8 cellular contexts compared by ENCODE assay signal in the genomic region with DNA sequence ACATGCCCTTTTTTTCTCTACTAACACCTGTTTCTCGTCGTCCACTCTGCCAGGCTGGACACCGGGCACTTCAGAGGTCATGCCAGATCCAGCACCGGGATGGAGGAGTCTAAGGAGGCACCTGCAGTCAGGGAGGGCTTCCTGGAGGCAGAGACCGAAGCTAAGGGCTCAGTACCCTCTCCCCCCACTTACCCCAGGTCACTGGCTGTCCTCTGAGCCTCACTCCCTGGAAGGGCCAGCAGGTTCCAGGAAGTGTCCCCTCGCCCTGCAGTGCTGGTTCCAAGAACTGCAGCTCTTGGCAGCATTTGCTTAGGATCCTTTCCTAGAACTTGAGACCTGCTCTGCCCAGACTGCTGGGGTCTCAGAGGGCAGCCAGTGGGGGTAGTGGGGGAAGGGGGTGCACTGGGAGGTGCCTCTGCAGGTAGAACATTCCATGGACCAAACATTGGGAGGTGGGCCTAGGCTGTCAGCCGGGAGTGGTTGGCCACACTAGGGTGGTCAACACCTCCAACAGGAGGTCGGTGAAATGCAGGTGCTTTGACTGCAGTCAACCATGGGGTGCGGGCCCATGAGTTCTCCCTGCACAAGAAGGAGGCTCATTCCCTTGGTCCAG. TPM values are rescaled to one million over a fixed set of nuclear protein-coding genes. Genes with fewer than 3 reads are reported as not detected.
DNase-seq lines count a peak whose midpoint lies in the region; ATAC-seq and TF ChIP-seq lines count a peak whose summit lies in the region.

No MANE protein-coding gene starts in this region.

- no peaks in the 10 kb centered on the region for H3K9me3 Mint-ChIP-seq in central memory CD8-positive, alpha-beta T cell

- H3K27ac Mint-ChIP-seq in central memory CD8-positive, alpha-beta T cell (ENCODE audit: low read depth), result peak overlapping the region; percentile 98

- peaks cover 20% of the 10 kb centered on the region for H3K36me3 Mint-ChIP-seq in central memory CD8-positive, alpha-beta T cell (ENCODE audit: insufficient read depth)

- H3K4me1 ChIP-seq in A673 (ENCODE audit: insufficient read depth, low read length, poor library complexity, severe bottlenecking) (peaks cover 18% of the 10 kb centered on the region), ovary (ENCODE audit: insufficient read depth) (peaks cover 46% of the 10 kb centered on the region)

- peak overlapping the region; percentile 29 for H3K4me3 Mint-ChIP-seq in central memory CD8-positive, alpha-beta T cell

- no TSS peak for BruUV-seq in A673 (replicated peaks; lab: Mats Ljungman, UMichigan)

- H3K9me3 ChIP-seq in A673 (ENCODE audit: low read depth, low read length, poor library complexity, severe bottlenecking), result no peaks in the 10 kb centered on the region
- no peaks in the 10 kb centered on the region for H3K9me3 ChIP-seq in ovary

- CTCF ChIA-PET in A673 (lab: Charles Lee), result no interaction called here

- H3K27ac ChIP-seq in A673 (ENCODE audit: low read depth, low read length, poor library complexity, severe bottlenecking), result peak overlapping the region; percentile 54
- H3K27ac ChIP-seq in ovary, result peak overlapping the region; percentile 23 to 98

- no peak for TF ChIP-seq EP300 in ovary (IDR thresholded peaks at IDR 0.05)

- no peak for TF ChIP-seq CTCF in A673 (conservative IDR thresholded peaks at IDR 0.05; ENCODE audit: low read depth, low read length)
- no peak for TF ChIP-seq CTCF in ovary (IDR thresholded peaks at IDR 0.05)

- TF ChIP-seq POLR2A in ovary (IDR thresholded peaks at IDR 0.05), result no peak

- 69 to 73% (median 70%) methylated on average over 9 of the region's 9 CpGs for WGBS in ovary, 3 donors

- H3K27me3 ChIP-seq in A673 (replicated peaks; ENCODE audit: insufficient read depth, low read depth, low read length, poor library complexity) (no peaks in the 10 kb centered on the region), ovary (no peaks in the 10 kb centered on the region)

- H3K27me3 Mint-ChIP-seq in central memory CD8-positive, alpha-beta T cell, result no peaks in the 10 kb centered on the region

- H3K4me3 ChIP-seq in A673 (ENCODE audit: low read depth, low read length, poor library complexity, severe bottlenecking) (no peak overlapping the region), ovary (no peak overlapping the region)

- intact Hi-C loops in A673 (cut with micrococcal nuclease; ENCODE audit: unreplicated experiment), result no loop called here
- intact Hi-C loops in ovary (cut with DNase I), result loop anchor here in 1 of 4 donors (10.0 kb wide), 1 partner anchor 245 kb away; the partner anchor contains the start of genes CYB561D2, NPRL2 and TMEM115

- no peaks in the 10 kb centered on the region for H3K36me3 ChIP-seq in A673 (ENCODE audit: insufficient read depth, low read length, poor library complexity, severe bottlenecking)
- no peaks in the 10 kb centered on the region for H3K36me3 ChIP-seq in ovary

- no peak for DNase-seq in A673 (ENCODE audit: low spot score)
- DNase-seq in HUDEP-2 (lab: John Stamatoyannopoulos, UW; ENCODE audit: unreplicated experiment in 76 of 76), result peak in 63 of 76 experiments; percentile 12 to 80 (median 51)
- no peak for DNase-seq in central memory CD8-positive, alpha-beta T cell (ENCODE audit: low spot score in 2 of 2)
- peak in 3 of 5 donors; percentile 49 to 60 (median 56) for DNase-seq in ovary
- DNase-seq in stimulated activated naive CD4-positive, alpha-beta T cell treated with Interleukin-2 at 50 U/mL for 16 hours (lab: John Stamatoyannopoulos, UW), result no peak
- DNase-seq in DMS 273 (lab: John Stamatoyannopoulos, UW; ENCODE audit: unreplicated experiment), result no peak
- DNase-seq in DMS53 (lab: John Stamatoyannopoulos, UW), result no peak

- ATAC-seq in central memory CD8-positive, alpha-beta T cell (replicated peaks; ENCODE audit: extremely low read depth, poor library complexity, severe bottlenecking), result no peak
- no peak for ATAC-seq in HG03469 (IDR thresholded peaks at IDR 0.05; ENCODE audit: unreplicated experiment)

- POLR2A ChIA-PET in A673 (lab: Charles Lee; ENCODE audit: low non-redundant PET), result no interaction called here

- H3K4me1 Mint-ChIP-seq in central memory CD8-positive, alpha-beta T cell, result peaks cover 60% of the 10 kb centered on the region

RNA-seq across cellular contexts. Expression of gene CISH, which starts 11.3 kb away (rescaled TPM):
- total RNA-seq in A673 (2021) (0.86 and 1.6 TPM in 2 replicates), ovary (10 to 100 TPM in 6 of 7 donors, 1 to 10 TPM in 1; 6.2 to 28.0 (median 24.7) TPM)
- polyA plus RNA-seq in ovary, result 10 to 100 TPM in 1 of 2 donors, 1 to 10 TPM in 1; 6.5 to 21.9 TPM

RNA-seq across cellular contexts. Expression of gene MAPKAPK3, which starts 16.7 kb away (rescaled TPM):
- 15.8 and 17.3 TPM in 2 replicates for total RNA-seq in A673 (2021)
- 10 to 100 TPM; 16.9 to 34.6 (median 29.3) TPM for total RNA-seq in ovary
- 10 to 100 TPM; 15.8 to 44.7 TPM for polyA plus RNA-seq in ovary

RNA-seq across cellular contexts. Expression of gene HEMK1, which starts 30.9 kb away (rescaled TPM):
- 5.7 and 7.9 TPM in 2 replicates for total RNA-seq in A673 (2021)
- total RNA-seq in ovary, result 10 to 100 TPM in 5 of 7 donors, 1 to 10 TPM in 2; 6.8 to 35.3 (median 24.7) TPM
- polyA plus RNA-seq in ovary, result 10 to 100 TPM in 1 of 2 donors, 1 to 10 TPM in 1; 7.7 to 17.3 TPM

RNA-seq across cellular contexts. Expression of gene C3orf18, which starts 32.7 kb away (rescaled TPM):
- total RNA-seq in A673 (2021) (1.5 and 4.9 TPM in 2 replicates), ovary (10 to 100 TPM; 10.7 to 24.1 (median 17.7) TPM)
- polyA plus RNA-seq in ovary, result 10 to 100 TPM; 13.0 to 17.5 TPM

Comparison
In these comparisons a context has a peak if more than half of its experiments do, and no peak if none do; other contexts are left out.
1. DNase-seq: peak in HUDEP-2 (63 of 76) and ovary (3 of 5); none in A673 (single experiment), central memory CD8-positive, alpha-beta T cell (0 of 2), stimulated activated naive CD4-positive, alpha-beta T cell treated with Interleukin-2 at 50 U/mL for 16 hours (single experiment), DMS 273 (single experiment) and DMS53 (single experiment).